In genomic region chr5:17196686-17197085, GRCh38 we compare ENCODE assay signal across 21 cellular contexts.
"Had no signal": no experiment of that assay in that cellular context is flagged by ENCODE, and none has a peak within 500 bp of the region (broad histone marks: within the 10 kb centered on the region; RNA-seq: fewer than 3 reads in every experiment).

No MANE protein-coding gene starts in this region.

- ATAC-seq: Panc1 had no signal

- H3K4me2 ChIP-seq: SK-N-SH had no signal

- H3K9me3 ChIP-seq: SK-N-SH had no signal

- H3K9ac ChIP-seq: SK-N-SH had no signal

- DNase-seq: KBM-7, MV-4-11, NCI-H1048, NCI-H1105, NCI-H1417, NCI-H1436 treated with DMSO at 0.1 percent for 48 hours, NCI-H1694, NCI-H1930, NCI-H2081, NCI-H2107, NCI-H226, NCI-H446, NCI-H510A, NCI-H524 treated with DMSO at 0.1 percent for 48 hours, NCI-H69, NCI-H774, SHP77, SK-N-SH, SW 1271 had no signal

- H3K27ac ChIP-seq: RWPE1 had no signal
